Comparison of ENCODE assay signal across 8 cellular contexts in the genomic region with DNA sequence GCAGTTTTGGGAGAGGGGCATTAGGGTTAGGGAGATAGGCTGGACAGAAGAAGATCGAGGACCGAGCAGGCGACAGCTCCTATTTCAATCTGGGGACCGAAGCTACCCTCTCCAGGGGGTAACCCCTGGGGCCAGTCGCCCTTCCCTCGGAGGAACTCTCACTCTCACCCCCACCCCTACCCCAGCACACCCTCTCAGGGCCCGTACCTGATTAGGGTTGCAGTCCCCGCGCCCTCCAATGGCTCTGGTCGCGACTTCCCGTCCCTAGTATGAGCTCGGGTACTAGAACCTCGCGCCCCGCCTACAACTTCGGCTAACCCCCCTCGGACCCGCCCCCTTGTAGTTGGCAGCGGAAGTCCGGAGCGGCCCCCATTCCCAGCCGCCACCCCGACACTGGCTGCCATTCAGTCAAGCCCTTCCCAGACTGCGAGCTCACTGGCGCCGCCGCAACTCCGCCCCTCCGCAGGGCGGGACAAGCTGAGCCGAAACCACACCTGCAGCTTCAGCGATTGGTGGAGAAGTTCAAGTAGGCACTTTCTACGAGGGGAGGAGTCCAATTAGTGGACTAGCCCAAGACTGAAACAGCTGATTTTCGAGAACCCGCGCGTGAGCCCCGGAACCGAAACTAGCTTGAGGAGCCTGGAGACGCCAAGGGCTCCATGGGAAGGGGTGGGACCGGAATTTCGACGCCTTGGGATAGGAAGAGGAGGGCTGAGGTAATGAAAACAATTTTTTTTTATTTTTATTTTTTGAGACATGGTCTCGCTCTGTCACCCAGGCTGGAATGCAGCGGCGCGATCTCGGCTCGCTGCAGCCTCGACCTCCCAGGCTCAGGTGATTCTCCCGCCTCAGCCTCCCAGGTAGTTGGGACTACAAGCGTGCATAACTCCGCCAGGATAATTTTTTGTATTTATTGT. TPM values are rescaled to one million over a fixed set of nuclear protein-coding genes. Genes with fewer than 3 reads are reported as not detected.
DNase-seq lines count a peak whose midpoint lies in the region; ATAC-seq, FAIRE-seq and TF ChIP-seq lines count a peak whose summit lies in the region.

A gene (minus strand): TSS at position 257 of the 917 bp plus-strand sequence. CDS start 3,536 bp downstream, outside the sequence.

- peaks cover 13% of the 10 kb centered on the region for H3K4me1 Mint-ChIP-seq in WTC11

- H3K4me1 ChIP-seq in small intestine (ENCODE audit: control insufficient read depth in 2 of 2, insufficient read depth in 1 of 2, low read depth in 1 of 2, low read length in 1 of 2), result no peaks in the 10 kb centered on the region

- no peaks in the 10 kb centered on the region for H3K9me3 Mint-ChIP-seq in WTC11

- H3K4me3 Mint-ChIP-seq in WTC11, result peak within 1 kb of the TSS; percentile 90

- H3K27ac Mint-ChIP-seq in WTC11, result peak within 1 kb of the TSS; percentile 99

- peaks cover 8% of the 10 kb centered on the region for H3K36me3 Mint-ChIP-seq in WTC11

- H3K36me3 ChIP-seq in small intestine (ENCODE audit: control insufficient read depth in 2 of 2, insufficient read depth in 2 of 2, low read length in 2 of 2), result peaks cover 4 to 9% of the 10 kb centered on the region in 2 donors

- H3K27ac ChIP-seq in AG04450 (ENCODE audit: low read depth, low read length) (peak within 1 kb of the TSS; percentile 94), small intestine (ENCODE audit: low read depth in 1 of 2, low read length in 1 of 2) (peak within 1 kb of the TSS; percentile 73 to 93)

- no peaks in the 10 kb centered on the region for H3K9me3 ChIP-seq in AG04450 (ENCODE audit: control insufficient read depth, insufficient read depth, low read length)
- H3K9me3 ChIP-seq in small intestine (ENCODE audit: control insufficient read depth, low read depth), result no peaks in the 10 kb centered on the region

- WGBS in small intestine, 3 donors, result 0 to 1% (median 1%) methylated on average over 51 to 54 of the region's 54 CpGs

- H3K27me3 ChIP-seq in AG04450 (ENCODE audit: control insufficient read depth, insufficient read depth, low read length) (no peaks in the 10 kb centered on the region), small intestine (ENCODE audit: control insufficient read depth in 2 of 2, insufficient read depth in 2 of 2, low read length in 2 of 2) (no peaks in the 10 kb centered on the region)

- CTCF ChIA-PET in AG04450 (lab: Charles Lee), result interaction anchor here (0.8 to 4.0 kb wide), 6 partner anchors 14 to 277 kb away, joined by 3 to 54 read pairs (median 4); a partner anchor contains a TSS
- CTCF ChIA-PET in WTC11 (lab: Charles Lee), result interaction anchor here (0.6 to 2.9 kb wide), 33 partner anchors 8 to 1095 kb away, joined by 3 to 55 read pairs (median 4); a partner anchor contains a TSS

- FAIRE-seq in small intestine (lab: Jason Lieb, UNC), result peak; percentile 96

- POLR2A ChIA-PET in AG04450 (lab: Yijun Ruan, JAX) (interaction anchor here (0.6 to 3.2 kb wide), 22 partner anchors 9 to 629 kb away, joined by 3 to 21 read pairs (median 4); a partner anchor contains a TSS), WTC11 (lab: Charles Lee) (interaction anchor here (0.5 to 2.0 kb wide), 35 partner anchors 9 to 1061 kb away, joined by 3 to 24 read pairs (median 4); a partner anchor contains a TSS)

- DNase-seq in AG04450 (ENCODE audit: low read depth, low spot score), result peak; percentile 100
- DNase-seq in NCI-H226, result peak; percentile 100
- DNase-seq in WTC11 (ENCODE audit: low spot score), result peak; percentile 100
- DNase-seq in cardiac fibroblast (ENCODE audit: low read depth in 2 of 2), result peak; percentile 100
- peak; percentile 97 for DNase-seq in iPS-NIHi11 (ENCODE audit: low spot score)
- DNase-seq in small intestine, result peak; percentile 100

- TF ChIP-seq CTCF in AG04450 (IDR thresholded peaks at IDR 0.05; ENCODE audit: low read depth, low read length) (no peak), WTC11 (IDR thresholded peaks at IDR 0.05) (no peak), cardiac fibroblast (IDR thresholded peaks at IDR 0.05; ENCODE audit: low read depth, low read length) (no peak)

- peak; percentile 95 for ATAC-seq in GM18909 (IDR thresholded peaks at IDR 0.05; ENCODE audit: poor library complexity, unreplicated experiment)
- ATAC-seq in HG03175 (IDR thresholded peaks at IDR 0.05; ENCODE audit: unreplicated experiment), result peak; percentile 95
- ATAC-seq in WTC11, result peak; percentile 98

- H3K4me3 ChIP-seq in AG04450 (ENCODE audit: low read depth, low read length), result peak within 1 kb of the TSS; percentile 98
- H3K4me3 ChIP-seq in cardiac fibroblast (replicated peaks in 1 of 2; ENCODE audit: low read depth in 2 of 2, low read length in 2 of 2), result peak within 1 kb of the TSS; percentile 76 to 86
- H3K4me3 ChIP-seq in small intestine (ENCODE audit: low read depth in 1 of 2, low read length in 2 of 2), result peak within 1 kb of the TSS; percentile 80 to 86

- peaks cover 9% of the 10 kb centered on the region; the same call in 1 of the 2 replicates for H3K27me3 Mint-ChIP-seq in WTC11 (ENCODE audit: low read depth)

TF ChIP-seq in WTC11, 78 proteins besides CTCF, POLR2A, EP300 and RAD21 (continues in another document):
- TF ChIP-seq, protein P1, sequence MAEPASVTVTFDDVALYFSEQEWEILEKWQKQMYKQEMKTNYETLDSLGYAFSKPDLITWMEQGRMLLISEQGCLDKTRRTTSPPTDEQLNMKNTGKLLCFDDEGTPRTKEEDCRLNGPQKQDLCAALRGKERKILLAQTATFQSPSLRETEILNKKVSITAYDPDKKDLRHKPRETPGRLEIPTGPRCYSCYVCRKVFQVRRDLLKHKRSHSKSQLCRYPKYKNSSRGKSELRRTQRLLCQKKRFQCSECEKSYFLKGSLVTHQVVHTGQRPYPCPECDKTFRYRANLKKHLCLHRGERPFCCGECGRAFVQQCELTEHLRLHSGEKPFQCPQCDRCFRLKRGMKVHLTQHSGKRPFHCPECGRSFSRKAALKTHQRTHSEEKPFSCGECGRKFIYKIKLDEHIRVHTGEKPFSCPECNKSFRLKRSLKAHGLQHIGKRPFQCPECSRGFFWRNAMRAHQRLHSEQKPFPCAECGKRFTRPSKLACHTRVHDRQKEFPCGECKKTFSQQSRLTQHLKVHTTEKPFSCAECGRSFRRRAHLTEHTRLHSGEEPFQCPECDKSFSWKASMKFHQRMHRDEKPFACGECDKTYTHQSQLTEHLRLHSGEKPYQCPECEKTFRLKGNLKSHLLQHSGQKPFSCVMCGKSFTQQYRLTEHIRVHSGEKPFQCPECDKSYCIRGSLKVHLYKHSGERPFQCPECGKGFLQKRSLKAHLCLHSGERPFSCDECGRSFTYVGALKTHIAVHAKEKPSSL (CRISPR knock-in tag; conservative IDR thresholded peaks at IDR 0.05), result no peak
- TF ChIP-seq JAZF1 (CRISPR knock-in tag; IDR thresholded peaks at IDR 0.05), result no peak
- TF ChIP-seq EMX1 (CRISPR knock-in tag; IDR thresholded peaks at IDR 0.05), result no peak
- TF ChIP-seq, protein P2, sequence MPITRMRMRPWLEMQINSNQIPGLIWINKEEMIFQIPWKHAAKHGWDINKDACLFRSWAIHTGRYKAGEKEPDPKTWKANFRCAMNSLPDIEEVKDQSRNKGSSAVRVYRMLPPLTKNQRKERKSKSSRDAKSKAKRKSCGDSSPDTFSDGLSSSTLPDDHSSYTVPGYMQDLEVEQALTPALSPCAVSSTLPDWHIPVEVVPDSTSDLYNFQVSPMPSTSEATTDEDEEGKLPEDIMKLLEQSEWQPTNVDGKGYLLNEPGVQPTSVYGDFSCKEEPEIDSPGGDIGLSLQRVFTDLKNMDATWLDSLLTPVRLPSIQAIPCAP (CRISPR knock-in tag; IDR thresholded peaks at IDR 0.05), result no peak
- TF ChIP-seq RELA (CRISPR knock-in tag; IDR thresholded peaks at IDR 0.05; ENCODE audit: borderline replicate concordance), result no peak
- TF ChIP-seq, protein P3, sequence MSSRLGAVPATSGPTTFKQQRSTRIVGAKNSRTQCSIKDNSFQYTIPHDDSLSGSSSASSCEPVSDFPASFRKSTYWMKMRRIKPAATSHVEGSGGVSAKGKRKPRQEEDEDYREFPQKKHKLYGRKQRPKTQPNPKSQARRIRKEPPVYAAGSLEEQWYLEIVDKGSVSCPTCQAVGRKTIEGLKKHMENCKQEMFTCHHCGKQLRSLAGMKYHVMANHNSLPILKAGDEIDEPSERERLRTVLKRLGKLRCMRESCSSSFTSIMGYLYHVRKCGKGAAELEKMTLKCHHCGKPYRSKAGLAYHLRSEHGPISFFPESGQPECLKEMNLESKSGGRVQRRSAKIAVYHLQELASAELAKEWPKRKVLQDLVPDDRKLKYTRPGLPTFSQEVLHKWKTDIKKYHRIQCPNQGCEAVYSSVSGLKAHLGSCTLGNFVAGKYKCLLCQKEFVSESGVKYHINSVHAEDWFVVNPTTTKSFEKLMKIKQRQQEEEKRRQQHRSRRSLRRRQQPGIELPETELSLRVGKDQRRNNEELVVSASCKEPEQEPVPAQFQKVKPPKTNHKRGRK (CRISPR knock-in tag; IDR thresholded peaks at IDR 0.05; ENCODE audit: borderline replicate concordance), result no peak
- TF ChIP-seq, protein P4, sequence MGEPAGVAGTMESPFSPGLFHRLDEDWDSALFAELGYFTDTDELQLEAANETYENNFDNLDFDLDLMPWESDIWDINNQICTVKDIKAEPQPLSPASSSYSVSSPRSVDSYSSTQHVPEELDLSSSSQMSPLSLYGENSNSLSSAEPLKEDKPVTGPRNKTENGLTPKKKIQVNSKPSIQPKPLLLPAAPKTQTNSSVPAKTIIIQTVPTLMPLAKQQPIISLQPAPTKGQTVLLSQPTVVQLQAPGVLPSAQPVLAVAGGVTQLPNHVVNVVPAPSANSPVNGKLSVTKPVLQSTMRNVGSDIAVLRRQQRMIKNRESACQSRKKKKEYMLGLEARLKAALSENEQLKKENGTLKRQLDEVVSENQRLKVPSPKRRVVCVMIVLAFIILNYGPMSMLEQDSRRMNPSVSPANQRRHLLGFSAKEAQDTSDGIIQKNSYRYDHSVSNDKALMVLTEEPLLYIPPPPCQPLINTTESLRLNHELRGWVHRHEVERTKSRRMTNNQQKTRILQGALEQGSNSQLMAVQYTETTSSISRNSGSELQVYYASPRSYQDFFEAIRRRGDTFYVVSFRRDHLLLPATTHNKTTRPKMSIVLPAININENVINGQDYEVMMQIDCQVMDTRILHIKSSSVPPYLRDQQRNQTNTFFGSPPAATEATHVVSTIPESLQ (CRISPR knock-in tag; IDR thresholded peaks at IDR 0.05), result no peak
- no peak for TF ChIP-seq NR1H2 (CRISPR knock-in tag; IDR thresholded peaks at IDR 0.05)
- TF ChIP-seq, protein P5, sequence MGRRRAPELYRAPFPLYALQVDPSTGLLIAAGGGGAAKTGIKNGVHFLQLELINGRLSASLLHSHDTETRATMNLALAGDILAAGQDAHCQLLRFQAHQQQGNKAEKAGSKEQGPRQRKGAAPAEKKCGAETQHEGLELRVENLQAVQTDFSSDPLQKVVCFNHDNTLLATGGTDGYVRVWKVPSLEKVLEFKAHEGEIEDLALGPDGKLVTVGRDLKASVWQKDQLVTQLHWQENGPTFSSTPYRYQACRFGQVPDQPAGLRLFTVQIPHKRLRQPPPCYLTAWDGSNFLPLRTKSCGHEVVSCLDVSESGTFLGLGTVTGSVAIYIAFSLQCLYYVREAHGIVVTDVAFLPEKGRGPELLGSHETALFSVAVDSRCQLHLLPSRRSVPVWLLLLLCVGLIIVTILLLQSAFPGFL (CRISPR knock-in tag; IDR thresholded peaks at IDR 0.05; ENCODE audit: borderline replicate concordance), result no peak

RNA-seq across cellular contexts. Expression of the gene that starts here (rescaled TPM):
- polyA plus RNA-seq in AG04450 (2011; rRNA removed) (179 and 193 TPM in 2 replicates), small intestine (10 to 100 TPM; 28.9 to 49.6 (median 35.7) TPM)
- 274 and 320 TPM in 2 replicates for polyA minus RNA-seq in AG04450 (2011; rRNA and poly(A)+ RNA removed)
- 53.2 to 54.5 TPM (median 54.5 TPM) in 3 replicates for total RNA-seq in WTC11 (2021)

Comparison
In these comparisons a context has a peak if more than half of its experiments do, and no peak if none do; other contexts are left out.
1. Peak in every context shown above with its lines: DNase-seq, ATAC-seq, H3K4me3 ChIP-seq and H3K27ac ChIP-seq.